21 cellular contexts compared by ENCODE assay signal in genomic region chr19:46685189-46685588, GRCh38. TPM values are rescaled to one million over a fixed set of nuclear protein-coding genes. Genes with fewer than 3 reads are reported as not detected.
DNase-seq lines count a peak whose midpoint lies in the region; ATAC-seq and TF ChIP-seq lines count a peak whose summit lies in the region.
"Had no signal": no experiment of that assay in that cellular context is flagged by ENCODE, and none has a peak within 500 bp of the region (broad histone marks: within the 10 kb centered on the region; RNA-seq: fewer than 3 reads in every experiment).

No MANE protein-coding gene starts in this region.

- H3K4me1 ChIP-seq in HEK293 (ENCODE audit: control insufficient read depth, insufficient read depth, low read length): no peaks in the 10 kb centered on the region
- H3K4me1 ChIP-seq: Caco-2, HAP-1 had no signal

- no peak overlapping the region for H3K4me3 ChIP-seq in HEK293 (ENCODE audit: low read depth, low read length)
- H3K4me3 ChIP-seq: GM23338, HAP-1 had no signal

- no peaks in the 10 kb centered on the region for H3K9me3 Mint-ChIP-seq in activated naive CD4-positive, alpha-beta T cell treated with anti-CD3 and anti-CD28 coated beads, Interleukin-2, amount 50 U/mL, for 72 hours
- no peaks in the 10 kb centered on the region for H3K9me3 Mint-ChIP-seq in activated T-helper 1 cell treated with anti-CD3 and anti-CD28 coated beads, Interleukin-12 subunit alpha, Interleukin-12 subunit beta, Interleukin-2, Interleukin-4 antibody, amounts not matched to agents 30 ng/mL and 10 ng/mL and 1 ng/mL, durations not matched to agents 14 hours and 24 hours and 36 hours
- no peaks in the 10 kb centered on the region for H3K9me3 Mint-ChIP-seq in naive thymus-derived CD8-positive, alpha-beta T cell
- H3K9me3 Mint-ChIP-seq: CD4-positive, alpha-beta memory T cell; GM23338 had no signal

- no peaks in the 10 kb centered on the region for H3K9me3 ChIP-seq in HEK293 (ENCODE audit: control insufficient read depth, insufficient read depth, low read depth, low read length)
- H3K9me3 ChIP-seq: Caco-2, HAP-1 had no signal

- H3K27ac Mint-ChIP-seq in activated naive CD4-positive, alpha-beta T cell treated with anti-CD3 and anti-CD28 coated beads, Interleukin-2, amount 50 U/mL, for 72 hours: peak overlapping the region; percentile 49 to 89
- peak overlapping the region; percentile 64 for H3K27ac Mint-ChIP-seq in activated T-helper 1 cell treated with anti-CD3 and anti-CD28 coated beads, Interleukin-12 subunit alpha, Interleukin-12 subunit beta, Interleukin-2, Interleukin-4 antibody, amounts not matched to agents 30 ng/mL and 10 ng/mL and 1 ng/mL, durations not matched to agents 14 hours and 24 hours and 36 hours
- peak overlapping the region in 6 of 10 donors; percentile 10 to 81 (median 60) for H3K27ac Mint-ChIP-seq in naive thymus-derived CD8-positive, alpha-beta T cell
- H3K27ac Mint-ChIP-seq: GM23338 had no signal

- no peak for DNase-seq in activated naive CD4-positive, alpha-beta T cell treated with anti-CD3 and anti-CD28 coated beads, Interleukin-2, amount 50 U/mL, for 72 hours (ENCODE audit: low spot score in 2 of 2)
- DNase-seq in activated naive CD4-positive, alpha-beta T cell (lab: John Stamatoyannopoulos, UW): no peak
- DNase-seq in activated T-helper 1 cell treated with anti-CD3 and anti-CD28 coated beads, Interleukin-12 subunit alpha, Interleukin-12 subunit beta, Interleukin-2, Interleukin-4 antibody, amounts not matched to agents 30 ng/mL and 10 ng/mL and 1 ng/mL, durations not matched to agents 14 hours and 24 hours and 36 hours (ENCODE audit: low spot score): no peak
- no peak for DNase-seq in naive thymus-derived CD8-positive, alpha-beta T cell
- no peak for DNase-seq in NCI-H1105 (lab: John Stamatoyannopoulos, UW)
- DNase-seq: Caco-2; CD4-positive, alpha-beta memory T cell; DND-41; NCI-H1092 treated with DMSO at 0.1 percent for 48 hours; NCI-H146; NCI-H2029; NCI-H2227 treated with DMSO at 0.1 percent for 48 hours; NCI-H510A had no signal

- CTCF ChIA-PET in HEK293 (lab: Yijun Ruan, JAX): interaction anchor here (0.6 to 3.1 kb wide), 3 partner anchors 20 to 155 kb away, joined by 4 to 18 read pairs (median 8); partner anchors contain the start of gene DACT3

- H3K4me3 Mint-ChIP-seq in activated T-helper 1 cell treated with anti-CD3 and anti-CD28 coated beads, Interleukin-12 subunit alpha, Interleukin-12 subunit beta, Interleukin-2, Interleukin-4 antibody, amounts not matched to agents 30 ng/mL and 10 ng/mL and 1 ng/mL, durations not matched to agents 14 hours and 24 hours and 36 hours: no peak overlapping the region
- no peak overlapping the region for H3K4me3 Mint-ChIP-seq in naive thymus-derived CD8-positive, alpha-beta T cell
- H3K4me3 Mint-ChIP-seq: CD4-positive, alpha-beta memory T cell; GM23338 had no signal

- H3K27ac ChIP-seq in HEK293 (ENCODE audit: extremely low read depth, low read depth, low read length): no peak overlapping the region
- H3K27ac ChIP-seq: KMS-11 had no signal

- POLR2A ChIA-PET in HEK293 (lab: Yijun Ruan, JAX): interaction anchor here (0.8 kb wide), 1 partner anchor 74 kb away, joined by 3 read pairs; no protein-coding TSS in a partner anchor
- POLR2A ChIA-PET in naive thymus-derived CD8-positive, alpha-beta T cell (lab: Charles Lee): interaction anchor here (0.7 kb wide), 1 partner anchor 120 kb away, joined by 3 read pairs; no protein-coding TSS in a partner anchor

- peaks cover 70 to 82% of the 10 kb centered on the region in 2 experiments for H3K36me3 ChIP-seq in HEK293 (ENCODE audit: control insufficient read depth in 2 of 2, insufficient read depth in 1 of 2, low read length in 2 of 2)

- no peaks in the 10 kb centered on the region for H3K4me1 Mint-ChIP-seq in activated T-helper 1 cell treated with anti-CD3 and anti-CD28 coated beads, Interleukin-12 subunit alpha, Interleukin-12 subunit beta, Interleukin-2, Interleukin-4 antibody, amounts not matched to agents 30 ng/mL and 10 ng/mL and 1 ng/mL, durations not matched to agents 14 hours and 24 hours and 36 hours (ENCODE audit: low read depth)
- H3K4me1 Mint-ChIP-seq in naive thymus-derived CD8-positive, alpha-beta T cell: peaks cover 0 to 4% (median 2%) of the 10 kb centered on the region in 4 donors
- H3K4me1 Mint-ChIP-seq: GM23338 had no signal

- no peak for TF ChIP-seq CTCF in HEK293 (tag by site-specific recombination; IDR thresholded peaks at IDR 0.05)

- intact Hi-C loops in activated T-helper 1 cell treated with anti-CD3 and anti-CD28 coated beads, Interleukin-12 subunit alpha, Interleukin-12 subunit beta, Interleukin-2, Interleukin-4 antibody, amounts not matched to agents 30 ng/mL and 10 ng/mL and 1 ng/mL, durations not matched to agents 14 hours and 24 hours and 36 hours (cut with micrococcal nuclease): no loop called here

- H3K36me3 Mint-ChIP-seq in activated naive CD4-positive, alpha-beta T cell treated with anti-CD3 and anti-CD28 coated beads, Interleukin-2, amount 50 U/mL, for 72 hours: peaks cover 4 to 5% of the 10 kb centered on the region in 2 donors
- H3K36me3 Mint-ChIP-seq in activated T-helper 1 cell treated with anti-CD3 and anti-CD28 coated beads, Interleukin-12 subunit alpha, Interleukin-12 subunit beta, Interleukin-2, Interleukin-4 antibody, amounts not matched to agents 30 ng/mL and 10 ng/mL and 1 ng/mL, durations not matched to agents 14 hours and 24 hours and 36 hours (ENCODE audit: low read depth): peaks cover 15% of the 10 kb centered on the region
- H3K36me3 Mint-ChIP-seq in naive thymus-derived CD8-positive, alpha-beta T cell: peaks cover 0 to 97% (median 7%) of the 10 kb centered on the region in 3 donors

- no peak for ATAC-seq in activated naive CD4-positive, alpha-beta T cell treated with anti-CD3 and anti-CD28 coated beads, Interleukin-2, amount 50 U/mL, for 72 hours
- ATAC-seq in naive thymus-derived CD8-positive, alpha-beta T cell: no peak
- ATAC-seq in HG03565 (IDR thresholded peaks at IDR 0.05; ENCODE audit: unreplicated experiment): no peak
- ATAC-seq: GM23338 had no signal

- no peaks in the 10 kb centered on the region for H3K27me3 Mint-ChIP-seq in activated T-helper 1 cell treated with anti-CD3 and anti-CD28 coated beads, Interleukin-12 subunit alpha, Interleukin-12 subunit beta, Interleukin-2, Interleukin-4 antibody, amounts not matched to agents 30 ng/mL and 10 ng/mL and 1 ng/mL, durations not matched to agents 14 hours and 24 hours and 36 hours (ENCODE audit: insufficient read depth)
- H3K27me3 Mint-ChIP-seq in naive thymus-derived CD8-positive, alpha-beta T cell: no peaks in the 10 kb centered on the region
- H3K27me3 Mint-ChIP-seq: CD4-positive, alpha-beta memory T cell had no signal

TF ChIP-seq in HEK293, 187 proteins besides CTCF, POLR2A, EP300 and RAD21:
- TF ChIP-seq IKZF3 (tag by site-specific recombination; IDR thresholded peaks at IDR 0.05): no peak
- TF ChIP-seq, protein P1, sequence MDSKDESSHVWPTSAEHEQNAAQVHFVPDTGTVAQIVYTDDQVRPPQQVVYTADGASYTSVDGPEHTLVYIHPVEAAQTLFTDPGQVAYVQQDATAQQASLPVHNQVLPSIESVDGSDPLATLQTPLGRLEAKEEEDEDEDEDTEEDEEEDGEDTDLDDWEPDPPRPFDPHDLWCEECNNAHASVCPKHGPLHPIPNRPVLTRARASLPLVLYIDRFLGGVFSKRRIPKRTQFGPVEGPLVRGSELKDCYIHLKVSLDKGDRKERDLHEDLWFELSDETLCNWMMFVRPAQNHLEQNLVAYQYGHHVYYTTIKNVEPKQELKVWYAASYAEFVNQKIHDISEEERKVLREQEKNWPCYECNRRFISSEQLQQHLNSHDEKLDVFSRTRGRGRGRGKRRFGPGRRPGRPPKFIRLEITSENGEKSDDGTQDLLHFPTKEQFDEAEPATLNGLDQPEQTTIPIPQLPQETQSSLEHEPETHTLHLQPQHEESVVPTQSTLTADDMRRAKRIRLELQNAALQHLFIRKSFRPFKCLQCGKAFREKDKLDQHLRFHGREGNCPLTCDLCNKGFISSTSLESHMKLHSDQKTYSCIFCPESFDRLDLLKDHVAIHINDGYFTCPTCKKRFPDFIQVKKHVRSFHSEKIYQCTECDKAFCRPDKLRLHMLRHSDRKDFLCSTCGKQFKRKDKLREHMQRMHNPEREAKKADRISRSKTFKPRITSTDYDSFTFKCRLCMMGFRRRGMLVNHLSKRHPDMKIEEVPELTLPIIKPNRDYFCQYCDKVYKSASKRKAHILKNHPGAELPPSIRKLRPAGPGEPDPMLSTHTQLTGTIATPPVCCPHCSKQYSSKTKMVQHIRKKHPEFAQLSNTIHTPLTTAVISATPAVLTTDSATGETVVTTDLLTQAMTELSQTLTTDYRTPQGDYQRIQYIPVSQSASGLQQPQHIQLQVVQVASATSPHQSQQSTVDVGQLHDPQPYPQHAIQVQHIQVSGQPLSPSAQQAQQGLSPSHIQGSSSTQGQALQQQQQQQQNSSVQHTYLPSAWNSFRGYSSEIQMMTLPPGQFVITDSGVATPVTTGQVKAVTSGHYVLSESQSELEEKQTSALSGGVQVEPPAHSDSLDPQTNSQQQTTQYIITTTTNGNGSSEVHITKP (tag by site-specific recombination; IDR thresholded peaks at IDR 0.05): peak; percentile 38; the same call in 1 of the 2 replicates

RNA-seq across cellular contexts. Expression of gene DACT3, which starts 24.2 kb away (rescaled TPM):
- total RNA-seq in activated naive CD4-positive, alpha-beta T cell treated with anti-CD3 and anti-CD28 coated beads, Interleukin-2, amount 50 U/mL, for 72 hours: 10 to 100 TPM in 1 of 2 donors, 1 to 10 TPM in 1; 1.9 to 25.9 TPM
- 4.3 and 5.7 TPM in 2 replicates for total RNA-seq in activated T-helper 1 cell treated with anti-CD3 and anti-CD28 coated beads, Interleukin-12 subunit alpha, Interleukin-12 subunit beta, Interleukin-2, Interleukin-4 antibody, amounts not matched to agents 30 ng/mL and 10 ng/mL and 1 ng/mL, durations not matched to agents 14 hours and 24 hours and 36 hours
- total RNA-seq in naive thymus-derived CD8-positive, alpha-beta T cell: under 1 TPM in 1 of 2 experiments, not detected in 1; 0.13 TPM
- under 1 TPM in 1 of 3 donors, not detected in 2; 0.13 TPM for polyA plus RNA-seq in naive thymus-derived CD8-positive, alpha-beta T cell
- total RNA-seq: CD4-positive, alpha-beta memory T cell had no signal
- polyA plus RNA-seq: CD4-positive, alpha-beta memory T cell had no signal

RNA-seq across cellular contexts. Expression of gene PRKD2, which starts 31.7 kb away (rescaled TPM):
- total RNA-seq in activated naive CD4-positive, alpha-beta T cell treated with anti-CD3 and anti-CD28 coated beads, Interleukin-2, amount 50 U/mL, for 72 hours: 100 to 1,000 TPM in 1 of 2 donors, 10 to 100 TPM in 1; 76.8 to 129 TPM
- total RNA-seq in activated T-helper 1 cell treated with anti-CD3 and anti-CD28 coated beads, Interleukin-12 subunit alpha, Interleukin-12 subunit beta, Interleukin-2, Interleukin-4 antibody, amounts not matched to agents 30 ng/mL and 10 ng/mL and 1 ng/mL, durations not matched to agents 14 hours and 24 hours and 36 hours: 88.6 and 92.9 TPM in 2 replicates
- 100 to 1,000 TPM in 1 of 2 experiments, 10 to 100 TPM in 1; 92.6 to 102 TPM for total RNA-seq in naive thymus-derived CD8-positive, alpha-beta T cell
- 10 to 100 TPM; 28.6 to 79.7 (median 37.1) TPM for polyA plus RNA-seq in naive thymus-derived CD8-positive, alpha-beta T cell

RNA-seq across cellular contexts. Expression of gene GNG8, which starts 49.2 kb away (rescaled TPM):
- total RNA-seq in activated naive CD4-positive, alpha-beta T cell treated with anti-CD3 and anti-CD28 coated beads, Interleukin-2, amount 50 U/mL, for 72 hours: 10 to 100 TPM in 1 of 2 donors, 1 to 10 TPM in 1; 5.2 to 17.4 TPM
- 17.8 and 18.6 TPM in 2 replicates for total RNA-seq in activated T-helper 1 cell treated with anti-CD3 and anti-CD28 coated beads, Interleukin-12 subunit alpha, Interleukin-12 subunit beta, Interleukin-2, Interleukin-4 antibody, amounts not matched to agents 30 ng/mL and 10 ng/mL and 1 ng/mL, durations not matched to agents 14 hours and 24 hours and 36 hours
- not detected for total RNA-seq in naive thymus-derived CD8-positive, alpha-beta T cell
- not detected for polyA plus RNA-seq in naive thymus-derived CD8-positive, alpha-beta T cell
- total RNA-seq: Caco-2; CD4-positive, alpha-beta memory T cell; G401; GM23338; HT1080 had no signal
- polyA plus RNA-seq: BJ; CD4-positive, alpha-beta memory T cell had no signal
